8 cellular contexts compared by ENCODE assay signal in genomic region chr19:5681446-5682292, GRCh38. TPM values are rescaled to one million over a fixed set of nuclear protein-coding genes. Genes with fewer than 3 reads are reported as not detected.
A peak's percentile ranks its signal among the peaks of the same experiment; 100 is the strongest.
DNase-seq lines count a peak whose midpoint lies in the region; ATAC-seq, FAIRE-seq and TF ChIP-seq lines count a peak whose summit lies in the region.

No MANE protein-coding gene starts in this region.

- H3K27me3 Mint-ChIP-seq in dendritic cell treated with granulocyte-macrophage colony-stimulating factor and Interleukin-4, amounts not matched to agents 40 ng/mL and 50 ng/mL, for 4 days: peaks cover 11% of the 10 kb centered on the region
- no peaks in the 10 kb centered on the region for H3K27me3 Mint-ChIP-seq in nephron (ENCODE audit: low read depth)

- no peak for FAIRE-seq in GM12891 (lab: Jason Lieb, UNC)

- no peaks in the 10 kb centered on the region for H3K79me2 ChIP-seq in KMS-11 (ENCODE audit: insufficient read depth, low read depth)

- H3K9ac ChIP-seq in KMS-11: no peak overlapping the region

- peak overlapping the region; percentile 92 for H3K4me3 Mint-ChIP-seq in dendritic cell treated with granulocyte-macrophage colony-stimulating factor and Interleukin-4, amounts not matched to agents 40 ng/mL and 50 ng/mL, for 4 days
- H3K4me3 Mint-ChIP-seq in nephron: peak overlapping the region; percentile 85 to 100 (median 86)

- DNase-seq in AG10803 (ENCODE audit: low read depth) (no peak), GM03348 (ENCODE audit: low spot score) (no peak), GM12891 (ENCODE audit: insufficient read length, low spot score) (no peak), NCI-H1048 (lab: John Stamatoyannopoulos, UW) (no peak)

- no peaks in the 10 kb centered on the region for H3K9me3 Mint-ChIP-seq in dendritic cell treated with granulocyte-macrophage colony-stimulating factor and Interleukin-4, amounts not matched to agents 40 ng/mL and 50 ng/mL, for 4 days
- H3K9me3 Mint-ChIP-seq in nephron: no peaks in the 10 kb centered on the region

- peaks cover 3% of the 10 kb centered on the region; the same call in 1 of the 2 replicates for H3K27me3 ChIP-seq in KMS-11 (ENCODE audit: insufficient read depth, low read depth)

- TF ChIP-seq CTCF in AG10803 (conservative IDR thresholded peaks at IDR 0.05; ENCODE audit: low read length): no peak
- no peak for TF ChIP-seq CTCF in KMS-11 (conservative IDR thresholded peaks at IDR 0.05; ENCODE audit: low read depth, low read length)
- no peak for TF ChIP-seq CTCF in nephron (IDR thresholded peaks at IDR 0.05; ENCODE audit: unreplicated experiment in 3 of 3)

- H3K27ac Mint-ChIP-seq in dendritic cell treated with granulocyte-macrophage colony-stimulating factor and Interleukin-4, amounts not matched to agents 40 ng/mL and 50 ng/mL, for 4 days: peak overlapping the region; percentile 89
- peak overlapping the region in 2 of 3 experiments; percentile 54 to 62 for H3K27ac Mint-ChIP-seq in nephron

- no peaks in the 10 kb centered on the region for H4K20me1 ChIP-seq in KMS-11 (ENCODE audit: insufficient read depth)

- H3K4me3 ChIP-seq in AG10803 (ENCODE audit: low read length) (peak overlapping the region; percentile 99), KMS-11 (IDR thresholded peaks at IDR 0.05; ENCODE audit: insufficient read depth, low read depth, low read length) (no peak overlapping the region)

- H3K36me3 ChIP-seq in KMS-11 (ENCODE audit: insufficient read depth): no peaks in the 10 kb centered on the region

- H2AFZ ChIP-seq in KMS-11 (ENCODE audit: low read depth): no peak overlapping the region

- H3K4me2 ChIP-seq in KMS-11: peak overlapping the region; percentile 89; the same call in 1 of the 2 replicates

- no peak for TF ChIP-seq POLR2A in GM12891 (IDR thresholded peaks at IDR 0.05; ENCODE audit: low read depth, low read length)

- intact Hi-C loops in dendritic cell treated with granulocyte-macrophage colony-stimulating factor and Interleukin-4, amounts not matched to agents 40 ng/mL and 50 ng/mL, for 4 days (cut with micrococcal nuclease): loop anchor here (2.0 kb wide), 1 partner anchor 59 kb away; the partner anchor contains the start of genes SAFB and SAFB2

- peaks cover 29% of the 10 kb centered on the region for H3K4me1 Mint-ChIP-seq in dendritic cell treated with granulocyte-macrophage colony-stimulating factor and Interleukin-4, amounts not matched to agents 40 ng/mL and 50 ng/mL, for 4 days (ENCODE audit: low read depth)
- H3K4me1 Mint-ChIP-seq in nephron: peaks cover 16% of the 10 kb centered on the region

- peaks cover 26% of the 10 kb centered on the region for H3K36me3 Mint-ChIP-seq in dendritic cell treated with granulocyte-macrophage colony-stimulating factor and Interleukin-4, amounts not matched to agents 40 ng/mL and 50 ng/mL, for 4 days (ENCODE audit: low read depth)
- H3K36me3 Mint-ChIP-seq in nephron (ENCODE audit: low read depth): peaks cover 3% of the 10 kb centered on the region

- H3K27ac ChIP-seq in KMS-11: no peak overlapping the region

- H3K4me1 ChIP-seq in KMS-11 (ENCODE audit: low read depth, poor library complexity, severe bottlenecking): peaks cover 12% of the 10 kb centered on the region

- no peak for ATAC-seq in GM19397 (IDR thresholded peaks at IDR 0.05; ENCODE audit: unreplicated experiment)

TF ChIP-seq in GM12891, 5 proteins besides CTCF, POLR2A, EP300 and RAD21:
- no peak for TF ChIP-seq POLR2AphosphoS5 (IDR thresholded peaks at IDR 0.05; ENCODE audit: low read depth, low read length)
- TF ChIP-seq POU2F2 (IDR thresholded peaks at IDR 0.05; ENCODE audit: low read depth, low read length): no peak
- TF ChIP-seq SPI1 (IDR thresholded peaks at IDR 0.05; ENCODE audit: low read depth, low read length): no peak
- no peak for TF ChIP-seq PAX5 (IDR thresholded peaks at IDR 0.05; ENCODE audit: insufficient read depth, low read length, severe bottlenecking)
- no peak for TF ChIP-seq TAF1 (IDR thresholded peaks at IDR 0.05; ENCODE audit: low read depth, low read length)

RNA-seq across cellular contexts. Expression of gene HSD11B1L, which starts 0.8 kb away (rescaled TPM):
- polyA plus RNA-seq in GM12891 (2012; ENCODE audit: low read depth, missing spikeins): 2.5 TPM

RNA-seq across cellular contexts. Expression of gene MICOS13, which starts 1.4 kb away (rescaled TPM):
- 61.8 TPM for polyA plus RNA-seq in GM12891 (2012; ENCODE audit: low read depth, missing spikeins)

RNA-seq across cellular contexts. Expression of gene RPL36, which starts 8.4 kb away (rescaled TPM):
- 3,116 TPM for polyA plus RNA-seq in GM12891 (2012; ENCODE audit: low read depth, missing spikeins)

RNA-seq across cellular contexts. Expression of gene LONP1, which starts 38.3 kb away (rescaled TPM):
- polyA plus RNA-seq in GM12891 (2012; ENCODE audit: low read depth, missing spikeins): 53.0 TPM

RNA-seq across cellular contexts. Expression of gene CATSPERD, which starts 38.8 kb away (rescaled TPM):
- 0.03 TPM for polyA plus RNA-seq in GM12891 (2012; ENCODE audit: low read depth, missing spikeins)
